ENCODE assay signal across 8 cellular contexts in genomic region chr3:107690522-107691138, GRCh38.
DNase-seq lines count a peak whose midpoint lies in the region; ATAC-seq lines count a peak whose summit lies in the region.

No MANE protein-coding gene starts in this region.

- in situ Hi-C loops in T47D (cut with HindIII; ENCODE audit: low pct_unique_long_range_greater_than_20kb, low sequenced_read_pairs) = no loop called here

- H3K27ac Mint-ChIP-seq in activated naive CD4-positive, alpha-beta T cell treated with anti-CD3 and anti-CD28 coated beads, Interleukin-2, amount 50 U/mL, for 72 hours = no peak overlapping the region
- H3K27ac Mint-ChIP-seq in activated naive CD4-positive, alpha-beta T cell treated with anti-CD3 and anti-CD28 coated beads for 36 hours = no peak overlapping the region

- peak; percentile 33 to 86 for ATAC-seq in activated naive CD4-positive, alpha-beta T cell treated with anti-CD3 and anti-CD28 coated beads, Interleukin-2, amount 50 U/mL, for 72 hours
- peak; percentile 86 for ATAC-seq in HG03175 (IDR thresholded peaks at IDR 0.05; ENCODE audit: unreplicated experiment)
- ATAC-seq in left lobe of liver = peak; percentile 81

- no peak overlapping the region for H3K4me3 Mint-ChIP-seq in activated naive CD4-positive, alpha-beta T cell treated with anti-CD3 and anti-CD28 coated beads for 36 hours

- no peak for DNase-seq in activated naive CD4-positive, alpha-beta T cell treated with anti-CD3 and anti-CD28 coated beads, Interleukin-2, amount 50 U/mL, for 72 hours (ENCODE audit: low spot score in 2 of 2)
- DNase-seq in activated naive CD4-positive, alpha-beta T cell (lab: John Stamatoyannopoulos, UW) = no peak
- peak; percentile 6 for DNase-seq in NCI-H526 treated with DMSO at 0.1 percent for 48 hours (lab: John Stamatoyannopoulos, UW)
- DNase-seq in T47D (ENCODE audit: low read depth in 1 of 2, low spot score in 1 of 2) = peak; percentile 41 to 59
- no peak for DNase-seq in left lobe of liver (ENCODE audit: low spot score)
- DNase-seq in cerebellar nuclear complex (lab: John Stamatoyannopoulos, UW) = no peak
- DNase-seq in activated naive CD4-positive, alpha-beta T cell treated with anti-CD3 and anti-CD28 coated beads for 36 hours = no peak

- H3K27me3 Mint-ChIP-seq in activated naive CD4-positive, alpha-beta T cell treated with anti-CD3 and anti-CD28 coated beads for 36 hours (ENCODE audit: low read depth) = no peaks in the 10 kb centered on the region

- CTCF ChIA-PET in activated naive CD4-positive, alpha-beta T cell treated with anti-CD3 and anti-CD28 coated beads for 36 hours (lab: Charles Lee) = interaction anchor here (0.5 to 4.1 kb wide), 13 partner anchors 9 to 668 kb away, joined by 3 to 37 read pairs (median 5); no protein-coding TSS in a partner anchor

- peaks cover 20% of the 10 kb centered on the region for H3K4me1 Mint-ChIP-seq in activated naive CD4-positive, alpha-beta T cell treated with anti-CD3 and anti-CD28 coated beads for 36 hours (ENCODE audit: low read depth)

- no peaks in the 10 kb centered on the region for H3K9me3 Mint-ChIP-seq in activated naive CD4-positive, alpha-beta T cell treated with anti-CD3 and anti-CD28 coated beads, Interleukin-2, amount 50 U/mL, for 72 hours
- H3K9me3 Mint-ChIP-seq in activated naive CD4-positive, alpha-beta T cell treated with anti-CD3 and anti-CD28 coated beads for 36 hours = no peaks in the 10 kb centered on the region

- H3K36me3 Mint-ChIP-seq in activated naive CD4-positive, alpha-beta T cell treated with anti-CD3 and anti-CD28 coated beads, Interleukin-2, amount 50 U/mL, for 72 hours = no peaks in the 10 kb centered on the region
- H3K36me3 Mint-ChIP-seq in activated naive CD4-positive, alpha-beta T cell treated with anti-CD3 and anti-CD28 coated beads for 36 hours (ENCODE audit: low read depth) = no peaks in the 10 kb centered on the region

- intact Hi-C loops in activated naive CD4-positive, alpha-beta T cell treated with anti-CD3 and anti-CD28 coated beads for 36 hours (cut with micrococcal nuclease) = loop anchor here (1.0 kb wide), 1 partner anchor 51 kb away; no protein-coding TSS in a partner anchor

Comparison
In these comparisons a context has a peak if more than half of its experiments do, and no peak if none do; other contexts are left out.
1. DNase-seq: peak in NCI-H526 treated with DMSO at 0.1 percent for 48 hours (single experiment) and T47D (2 of 2); none in activated naive CD4-positive, alpha-beta T cell treated with anti-CD3 and anti-CD28 coated beads, Interleukin-2, amount 50 U/mL, for 72 hours (0 of 2), activated naive CD4-positive, alpha-beta T cell (0 of 4), left lobe of liver (single experiment), cerebellar nuclear complex (0 of 2) and activated naive CD4-positive, alpha-beta T cell treated with anti-CD3 and anti-CD28 coated beads for 36 hours (single experiment).
2. Peak in every context shown above with its lines, with median percentiles within 50 percentile points of each other: ATAC-seq.